Comparison of ENCODE assay signal across 11 cellular contexts in the genomic region with DNA sequence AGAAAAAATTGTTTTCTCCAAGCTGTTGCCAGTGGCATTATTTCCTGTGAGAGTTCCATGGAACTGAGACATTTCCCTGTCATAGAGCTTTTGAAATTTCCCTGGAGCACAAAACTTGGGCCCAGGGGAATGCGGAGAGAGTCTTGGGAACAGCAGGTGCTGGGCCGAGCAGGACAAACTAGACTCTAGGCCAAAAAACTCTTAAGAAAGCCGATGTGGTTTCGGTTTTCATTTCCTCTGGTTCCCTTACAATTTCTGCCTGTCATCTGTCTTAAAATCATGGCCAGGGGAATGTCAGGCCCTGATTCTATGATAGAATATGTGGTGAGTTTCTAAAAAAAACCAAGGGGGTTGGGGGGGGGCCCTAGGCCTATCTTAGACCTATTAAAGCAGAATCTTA. TPM values are rescaled to one million over a fixed set of nuclear protein-coding genes. Genes with fewer than 3 reads are reported as not detected.
DNase-seq lines count a peak whose midpoint lies in the region; ATAC-seq and TF ChIP-seq lines count a peak whose summit lies in the region.
"Had no signal": no experiment of that assay in that cellular context is flagged by ENCODE, and none has a peak within 500 bp of the region (broad histone marks: within the 10 kb centered on the region; RNA-seq: fewer than 3 reads in every experiment).

No MANE protein-coding gene starts in this region.

- H3K36me3 Mint-ChIP-seq in T-helper 1 cell treated with Interleukin-12 subunit alpha and Interleukin-12 subunit beta and Interleukin-4 antibody, amounts not matched to agents 30 μg/mL and 1 μg/mL, for 36 hours (ENCODE audit: low read depth), result peaks cover 31% of the 10 kb centered on the region

- 27 to 59% methylated on average over 4 of the region's 4 CpGs for WGBS in heart right ventricle, 2 donors
- WGBS in upper lobe of left lung, 2 donors, result 19 to 26% methylated on average over 4 of the region's 4 CpGs

- no peaks in the 10 kb centered on the region for H3K9me3 Mint-ChIP-seq in T-helper 1 cell treated with Interleukin-12 subunit alpha and Interleukin-12 subunit beta and Interleukin-4 antibody, amounts not matched to agents 30 μg/mL and 1 μg/mL, for 36 hours
- H3K9me3 Mint-ChIP-seq: nephron had no signal

- intact Hi-C loops in heart right ventricle (cut with DNase I), result loop anchor here in 6 of 10 donors (5.0 to 10.0 kb wide), 3 partner anchors 63 to 68 kb away; partner anchors contain the start of genes TMCO6 (in 5 of the 6) and CD14 (in 3 of the 6)
- intact Hi-C loops in Right ventricle myocardium superior (cut with DNase I), result no loop called here

- peak overlapping the region; percentile 66 for H3K4me3 Mint-ChIP-seq in T-helper 1 cell treated with Interleukin-12 subunit alpha and Interleukin-12 subunit beta and Interleukin-4 antibody, amounts not matched to agents 30 μg/mL and 1 μg/mL, for 36 hours

- no peak for TF ChIP-seq EP300 in upper lobe of left lung (IDR thresholded peaks at IDR 0.05)

- H3K4me1 ChIP-seq in heart right ventricle, result peaks cover 7 to 79% (median 60%) of the 10 kb centered on the region in 9 donors
- peaks cover 45 to 65% (median 52%) of the 10 kb centered on the region in 4 donors for H3K4me1 ChIP-seq in upper lobe of left lung
- H3K4me1 ChIP-seq: BE2C had no signal

- H3K27me3 ChIP-seq in heart right ventricle, result no peaks in the 10 kb centered on the region
- no peaks in the 10 kb centered on the region for H3K27me3 ChIP-seq in upper lobe of left lung
- H3K27me3 ChIP-seq: BE2C had no signal

- ATAC-seq in heart right ventricle (no peak), Right ventricle myocardium superior (ENCODE audit: poor library complexity) (no peak), upper lobe of left lung (ENCODE audit: low FRiP score in 2 of 2) (no peak), HG03521 (IDR thresholded peaks at IDR 0.05; ENCODE audit: unreplicated experiment) (no peak), GM19452 (IDR thresholded peaks at IDR 0.05; ENCODE audit: unreplicated experiment) (no peak)

- H3K4me1 Mint-ChIP-seq in T-helper 1 cell treated with Interleukin-12 subunit alpha and Interleukin-12 subunit beta and Interleukin-4 antibody, amounts not matched to agents 30 μg/mL and 1 μg/mL, for 36 hours (ENCODE audit: low read depth), result peaks cover 33% of the 10 kb centered on the region

- H3K27ac Mint-ChIP-seq in T-helper 1 cell treated with Interleukin-12 subunit alpha and Interleukin-12 subunit beta and Interleukin-4 antibody, amounts not matched to agents 30 μg/mL and 1 μg/mL, for 36 hours, result peak overlapping the region; percentile 95
- H3K27ac Mint-ChIP-seq: nephron had no signal

- no peaks in the 10 kb centered on the region for H3K27me3 Mint-ChIP-seq in T-helper 1 cell treated with Interleukin-12 subunit alpha and Interleukin-12 subunit beta and Interleukin-4 antibody, amounts not matched to agents 30 μg/mL and 1 μg/mL, for 36 hours (ENCODE audit: low read depth)

- peaks cover 0 to 39% (median 19%) of the 10 kb centered on the region in 9 donors for H3K36me3 ChIP-seq in heart right ventricle
- H3K36me3 ChIP-seq in upper lobe of left lung, result peaks cover 2 to 32% (median 16%) of the 10 kb centered on the region in 4 donors

- H3K27ac ChIP-seq in heart right ventricle (peak overlapping the region; percentile 30 to 91 (median 78)), upper lobe of left lung (peak overlapping the region; percentile 79 to 97 (median 86))

- peak overlapping the region in 2 of 10 donors; percentile 1 to 3 for H3K4me3 ChIP-seq in heart right ventricle
- H3K4me3 ChIP-seq in upper lobe of left lung, result no peak overlapping the region

- H3K9me3 ChIP-seq in heart right ventricle (no peaks in the 10 kb centered on the region), upper lobe of left lung (no peaks in the 10 kb centered on the region)
- H3K9me3 ChIP-seq: BE2C had no signal

- TF ChIP-seq CTCF in heart right ventricle (IDR thresholded peaks at IDR 0.05) (no peak), upper lobe of left lung (IDR thresholded peaks at IDR 0.05) (no peak)

- no peak for DNase-seq in heart right ventricle
- no peak for DNase-seq in Right ventricle myocardium superior
- DNase-seq in medulla oblongata (ENCODE audit: extremely low spot score), result peak; percentile 79
- DNase-seq in upper lobe of left lung, result no peak
- no peak for DNase-seq in cerebellar cortex (ENCODE audit: low spot score)
- DNase-seq: BE2C; NK-92 treated with Interleukin-12 subunit alpha and Interleukin-12 subunit beta, amount 100 ng/mL, for 24 hours had no signal

- TF ChIP-seq POLR2A in upper lobe of left lung (IDR thresholded peaks at IDR 0.05), result no peak

RNA-seq across cellular contexts. Expression of gene SLC35A4, which starts 4.6 kb away (rescaled TPM):
- total RNA-seq in heart right ventricle, result 100 to 1,000 TPM in 1 of 10 donors, 10 to 100 TPM in 9; 69.7 to 105 (median 80.6) TPM
- 10 to 100 TPM; 33.9 to 58.0 TPM for polyA plus RNA-seq in heart right ventricle
- total RNA-seq in Right ventricle myocardium superior, result 81.4 TPM
- 10 to 100 TPM; 30.4 to 92.3 (median 56.7) TPM for total RNA-seq in upper lobe of left lung

RNA-seq across cellular contexts. Expression of gene APBB3, which starts 4.8 kb away (rescaled TPM):
- total RNA-seq in heart right ventricle (10 to 100 TPM in 9 of 10 donors, 1 to 10 TPM in 1; 8.0 to 18.7 (median 13.3) TPM), Right ventricle myocardium superior (10.2 TPM), upper lobe of left lung (100 to 1,000 TPM in 1 of 6 donors, 10 to 100 TPM in 5; 14.1 to 127 (median 28.4) TPM)
- 10 to 100 TPM in 1 of 2 donors, 1 to 10 TPM in 1; 6.9 to 31.3 TPM for polyA plus RNA-seq in heart right ventricle

RNA-seq across cellular contexts. Expression of gene SRA1, which starts 11.9 kb away (rescaled TPM):
- 10 to 100 TPM; 22.7 to 42.2 (median 32.5) TPM for total RNA-seq in heart right ventricle
- 10 to 100 TPM; 29.8 to 35.8 TPM for polyA plus RNA-seq in heart right ventricle
- total RNA-seq in Right ventricle myocardium superior, result 23.1 TPM
- 10 to 100 TPM; 23.1 to 31.6 (median 29.6) TPM for total RNA-seq in upper lobe of left lung

RNA-seq across cellular contexts. Expression of gene EIF4EBP3, which starts 21.7 kb away (rescaled TPM):
- total RNA-seq in heart right ventricle, result 10 to 100 TPM in 9 of 10 donors, 1 to 10 TPM in 1; 9.2 to 36.5 (median 21.5) TPM
- polyA plus RNA-seq in heart right ventricle, result 10 to 100 TPM; 14.3 to 46.1 TPM
- 12.0 TPM for total RNA-seq in Right ventricle myocardium superior
- total RNA-seq in upper lobe of left lung, result 10 to 100 TPM; 12.1 to 32.5 (median 21.0) TPM
